18 cellular contexts compared by ENCODE assay signal in genomic region chr6:80145509-80145908, GRCh38. TPM values are rescaled to one million over a fixed set of nuclear protein-coding genes. Genes with fewer than 3 reads are reported as not detected.
DNase-seq lines count a peak whose midpoint lies in the region; ATAC-seq, FAIRE-seq and TF ChIP-seq lines count a peak whose summit lies in the region.
"Had no signal": no experiment of that assay in that cellular context is flagged by ENCODE, and none has a peak within 500 bp of the region (broad histone marks: within the 10 kb centered on the region; RNA-seq: fewer than 3 reads in every experiment).

No MANE protein-coding gene starts in this region.

- H3K9me3 Mint-ChIP-seq in CD4-positive, alpha-beta memory T cell, result peaks cover 0 to 6% (median 2%) of the 10 kb centered on the region in 8 donors

- no peaks in the 10 kb centered on the region for H3K27me3 ChIP-seq in GM12878 (replicated peaks in 1 of 2; ENCODE audit: control insufficient read depth in 2 of 2, insufficient read depth in 2 of 2, low read length in 1 of 2)
- no peaks in the 10 kb centered on the region for H3K27me3 ChIP-seq in CD4-positive, alpha-beta memory T cell (ENCODE audit: insufficient read depth, low read length)
- H3K27me3 ChIP-seq: BE2C, colonic mucosa, stomach had no signal

- no peaks in the 10 kb centered on the region for H3K9me2 ChIP-seq in OCI-LY7 (ENCODE audit: insufficient read depth, low read length)

- H3K9me3 ChIP-seq in GM12878 (replicated peaks; ENCODE audit: control insufficient read depth, insufficient read depth, low read length) (no peaks in the 10 kb centered on the region), OCI-LY7 (ENCODE audit: low read length) (no peaks in the 10 kb centered on the region)
- no peaks in the 10 kb centered on the region for H3K9me3 ChIP-seq in CD4-positive, alpha-beta memory T cell (ENCODE audit: control insufficient read depth in 1 of 2, low read length in 2 of 2)
- H3K9me3 ChIP-seq: BE2C, colonic mucosa, HAP-1, stomach had no signal

- H3K4me3 ChIP-seq in GM12878, result no peak overlapping the region
- no peak overlapping the region for H3K4me3 ChIP-seq in OCI-LY7 (ENCODE audit: low read depth, low read length, poor library complexity, severe bottlenecking)
- no peak overlapping the region for H3K4me3 ChIP-seq in CD4-positive, alpha-beta memory T cell (ENCODE audit: low read length in 2 of 2)
- H3K4me3 ChIP-seq: colonic mucosa, HAP-1, SK-N-MC, stomach had no signal

- TF ChIP-seq POLR2A in GM12878 (IDR thresholded peaks at IDR 0.05; ENCODE audit: low read depth, low read length), result no peak

- intact Hi-C loops in GM12878 (cut with micrococcal nuclease; ENCODE audit: unreplicated experiment) (no loop called here), OCI-LY7 (cut with micrococcal nuclease; ENCODE audit: unreplicated experiment) (no loop called here)
- intact Hi-C loops in CD4-positive, alpha-beta memory T cell (cut with micrococcal nuclease), result no loop called here

- no peaks in the 10 kb centered on the region for H3K27me3 Mint-ChIP-seq in CD4-positive, alpha-beta memory T cell
- H3K27me3 Mint-ChIP-seq: activated naive CD8-positive, alpha-beta T cell treated with anti-CD3 and anti-CD28 coated beads, Interleukin-2, amount 50 U/mL, for 24 hours had no signal

- H3K4me1 ChIP-seq in GM12878 (ENCODE audit: control insufficient read depth, insufficient read depth, low read length) (no peaks in the 10 kb centered on the region), OCI-LY7 (ENCODE audit: insufficient read depth, low read length, poor library complexity, severe bottlenecking) (no peaks in the 10 kb centered on the region)
- no peaks in the 10 kb centered on the region for H3K4me1 ChIP-seq in CD4-positive, alpha-beta memory T cell (ENCODE audit: insufficient read depth, low read length)
- H3K4me1 ChIP-seq: colonic mucosa, HAP-1 had no signal

- BruUV-seq in GM12878 (replicated peaks; lab: Mats Ljungman, UMichigan) (no TSS peak), OCI-LY7 (replicated peaks; lab: Mats Ljungman, UMichigan) (no TSS peak)

- no peak for TF ChIP-seq EP300 in GM12878 (IDR thresholded peaks at IDR 0.05; ENCODE audit: borderline replicate concordance in 1 of 2, control insufficient read depth in 1 of 2, low read depth in 2 of 2, low read length in 2 of 2)

- H3K27ac ChIP-seq in GM12878 (ENCODE audit: control insufficient read depth, insufficient read depth), result no peak overlapping the region
- no peak overlapping the region for H3K27ac ChIP-seq in OCI-LY7 (ENCODE audit: low read depth, low read length, poor library complexity, severe bottlenecking)
- H3K27ac ChIP-seq in CD4-positive, alpha-beta memory T cell (ENCODE audit: low read depth, low read length), result no peak overlapping the region
- H3K27ac ChIP-seq: colonic mucosa, SK-N-MC, stomach had no signal

- H3K4me3 Mint-ChIP-seq in CD4-positive, alpha-beta memory T cell, result no peak overlapping the region
- H3K4me3 Mint-ChIP-seq: activated naive CD8-positive, alpha-beta T cell treated with anti-CD3 and anti-CD28 coated beads, Interleukin-2, amount 50 U/mL, for 24 hours; neural crest cell had no signal

- in situ Hi-C loops in GM12878 (cut with MboI), result no loop called here

- peaks cover 28 to 46% of the 10 kb centered on the region in 2 donors for H3K36me3 Mint-ChIP-seq in CD4-positive, alpha-beta memory T cell

- no peak for TF ChIP-seq RAD21 in GM12878 (IDR thresholded peaks at IDR 0.05; ENCODE audit: insufficient read depth, low read depth, low read length)

- H4K20me1 ChIP-seq in GM12878 (ENCODE audit: control insufficient read depth, insufficient read depth) (no peaks in the 10 kb centered on the region), OCI-LY7 (ENCODE audit: insufficient read depth, low read length) (no peaks in the 10 kb centered on the region)

- no peak for DNase-seq in GM12878 (ENCODE audit: low read depth, low spot score)
- no peak for DNase-seq in OCI-LY7 (ENCODE audit: low spot score)
- DNase-seq in CD4-positive, alpha-beta memory T cell, result no peak
- no peak for DNase-seq in NCI-H526 (lab: John Stamatoyannopoulos, UW)
- DNase-seq: activated CD4-positive, CD25-positive, alpha-beta regulatory T cell; activated naive CD8-positive, alpha-beta T cell treated with anti-CD3 and anti-CD28 coated beads, Interleukin-2, amount 50 U/mL, for 24 hours; activated T-cell treated with anti-CD3 and anti-CD28 coated beads for 4 hours; BE2C; colonic mucosa; mammary epithelial cell; NCI-H2081 treated with DMSO at 0.1 percent for 48 hours; stomach had no signal

- H3K79me2 ChIP-seq in GM12878 (ENCODE audit: control insufficient read depth, insufficient read depth, low read length) (no peaks in the 10 kb centered on the region), OCI-LY7 (ENCODE audit: insufficient read depth, low read depth, low read length) (no peaks in the 10 kb centered on the region)

- H3K4me1 Mint-ChIP-seq in CD4-positive, alpha-beta memory T cell, result peaks cover 0 to 2% (median 0%) of the 10 kb centered on the region in 4 donors
- H3K4me1 Mint-ChIP-seq: activated naive CD8-positive, alpha-beta T cell treated with anti-CD3 and anti-CD28 coated beads, Interleukin-2, amount 50 U/mL, for 24 hours had no signal

- CTCF ChIA-PET in GM12878 (lab: Yijun Ruan, JAX) (interaction anchor here (0.9 to 1.3 kb wide), 5 partner anchors 10 to 90 kb away, joined by 3 to 4 read pairs (median 3); partner anchors contain the start of gene BCKDHB), OCI-LY7 (lab: Charles Lee; ENCODE audit: unreplicated experiment) (no interaction called here)
- CTCF ChIA-PET in CD4-positive, alpha-beta memory T cell (lab: Charles Lee; ENCODE audit: partially characterized antibody), result no interaction called here

- H3K9ac ChIP-seq in GM12878 (ENCODE audit: control insufficient read depth, insufficient read depth, low read length), result no peak overlapping the region

- no peak overlapping the region for H2AFZ ChIP-seq in GM12878 (ENCODE audit: control insufficient read depth, low read depth, low read length)
- H2AFZ ChIP-seq in OCI-LY7 (ENCODE audit: low read length), result no peak overlapping the region

- H3K36me3 ChIP-seq in GM12878 (ENCODE audit: control insufficient read depth in 2 of 2, insufficient read depth in 2 of 2, low read length in 1 of 2) (no peaks in the 10 kb centered on the region; a peak in 1 of 4 replicates), OCI-LY7 (ENCODE audit: insufficient read depth, low read length) (no peaks in the 10 kb centered on the region)
- H3K36me3 ChIP-seq in CD4-positive, alpha-beta memory T cell (ENCODE audit: insufficient read depth, low read length), result no peaks in the 10 kb centered on the region
- H3K36me3 ChIP-seq: BE2C, colonic mucosa, HAP-1 had no signal

- no peak overlapping the region for H3K27ac Mint-ChIP-seq in CD4-positive, alpha-beta memory T cell
- H3K27ac Mint-ChIP-seq: activated naive CD8-positive, alpha-beta T cell treated with anti-CD3 and anti-CD28 coated beads, Interleukin-2, amount 50 U/mL, for 24 hours had no signal

- POLR2A ChIA-PET in GM12878 (lab: Charles Lee), result no interaction called here
- POLR2A ChIA-PET in OCI-LY7 (lab: Charles Lee), result no interaction called here
- POLR2A ChIA-PET in CD4-positive, alpha-beta memory T cell (lab: Charles Lee; ENCODE audit: partially characterized antibody), result no interaction called here

- ATAC-seq in GM18868 (IDR thresholded peaks at IDR 0.05; ENCODE audit: unreplicated experiment), result peak; percentile 70
- ATAC-seq in GM21526 (IDR thresholded peaks at IDR 0.05; ENCODE audit: low FRiP score, unreplicated experiment), result peak; percentile 45
- peak; percentile 61 for ATAC-seq in HG03159 (IDR thresholded peaks at IDR 0.05; ENCODE audit: unreplicated experiment)
- peak; percentile 87 for ATAC-seq in GM12878
- ATAC-seq: activated naive CD8-positive, alpha-beta T cell treated with anti-CD3 and anti-CD28 coated beads, Interleukin-2, amount 50 U/mL, for 24 hours had no signal

- no peak for FAIRE-seq in GM12878 (lab: Jason Lieb, UNC)

- TF ChIP-seq CTCF in GM12878 (IDR thresholded peaks at IDR 0.05 in 2 of 3, conservative IDR thresholded peaks at IDR 0.05 in 1 of 3; ENCODE audit: control insufficient read depth in 2 of 3, extremely low read depth in 1 of 3, insufficient read depth in 1 of 3, low read depth in 3 of 3, low read length in 3 of 3) (no peak), OCI-LY7 (conservative IDR thresholded peaks at IDR 0.05; ENCODE audit: low read length) (no peak)

- RAD21 ChIA-PET in GM12878 (lab: Charles Lee; ENCODE audit: unreplicated experiment), result no interaction called here

- SMC1A ChIA-PET in GM12878 (lab: Charles Lee; ENCODE audit: uncharacterized antibody, unreplicated experiment), result interaction anchor here (1.0 kb wide), 1 partner anchor 17 kb away, joined by 3 read pairs; no protein-coding TSS in a partner anchor

- no peak overlapping the region for H3K4me2 ChIP-seq in GM12878 (ENCODE audit: control insufficient read depth, insufficient read depth)
- no peak overlapping the region for H3K4me2 ChIP-seq in OCI-LY7 (ENCODE audit: low read length)

TF ChIP-seq in GM12878, 131 proteins besides CTCF, POLR2A, EP300 and RAD21 (continues in another document):
- TF ChIP-seq ZNF384 (IDR thresholded peaks at IDR 0.05; ENCODE audit: borderline replicate concordance, low read depth, low read length) (no peak), NFXL1 (IDR thresholded peaks at IDR 0.05; ENCODE audit: borderline replicate concordance) (no peak), RELA (IDR thresholded peaks at IDR 0.05; ENCODE audit: borderline replicate concordance, partially characterized antibody) (no peak), KLF5 (IDR thresholded peaks at IDR 0.05; ENCODE audit: partially characterized antibody) (no peak)

RNA-seq across cellular contexts. Expression of gene BCKDHB, which starts 39.0 kb away (rescaled TPM):
- total RNA-seq in GM12878 (2013; cell fraction: nucleolus; rRNA removed), result 53.2 and 62.3 TPM in 2 replicates
- total RNA-seq in GM12878 (2014; rRNA removed), result 23.4 and 24.9 TPM in 2 replicates
- 21.1 and 21.4 TPM in 2 replicates for total RNA-seq in GM12878 (2014; rRNA removed; fragmentation: Illumina TruSeq; extraction: Trizol)
- 22.8 and 23.5 TPM in 2 replicates for total RNA-seq in GM12878 (2021)
- 11.9 TPM for polyA plus RNA-seq in GM12878 (2011; ENCODE audit: low read depth)
- 27.2 and 52.0 TPM in 2 replicates for polyA plus RNA-seq in GM12878 (2011; rRNA removed)
- polyA plus RNA-seq in GM12878 (2011; cell fraction: cytosol; rRNA removed), result 10.3 and 11.5 TPM in 2 replicates
- polyA plus RNA-seq in GM12878 (2011; cell fraction: nucleus; rRNA removed), result 11.0 and 12.9 TPM in 2 replicates
- polyA plus RNA-seq in GM12878 (2012), result 12.3 and 15.8 TPM in 2 replicates
- polyA plus RNA-seq in GM12878 (2014; fragmentation: Illumina TruSeq; extraction: Trizol), result 21.6 and 30.8 TPM in 2 replicates
- polyA plus RNA-seq in GM12878 (2014; fragmentation: Nextera tagmentation; extraction: Ambion mirVana), result 10 to 100 TPM; 12.9 to 34.8 TPM
- 26.2 and 28.1 TPM in 2 replicates for polyA plus RNA-seq in GM12878 (2014; rRNA removed)
- polyA plus RNA-seq in GM12878 (2016; fragmentation: Nextera tagmentation; extraction: Ambion mirVana), result 10 to 100 TPM; 56.0 to 57.1 TPM
- 15.6 and 16.8 TPM in 2 replicates for polyA minus RNA-seq in GM12878 (2011; rRNA and poly(A)+ RNA removed)
- polyA minus RNA-seq in GM12878 (2011; cell fraction: cytosol; rRNA and poly(A)+ RNA removed), result 3.7 and 6.3 TPM in 2 replicates
- 16.7 and 23.7 TPM in 2 replicates for polyA minus RNA-seq in GM12878 (2011; cell fraction: nucleus; rRNA and poly(A)+ RNA removed)
- 25.0 and 30.3 TPM in 2 replicates for total RNA-seq in OCI-LY7 (2014; rRNA removed; shearing (Covaris generic))
- 25.7 and 31.7 TPM in 2 replicates for total RNA-seq in OCI-LY7 (2022)
- total RNA-seq in CD4-positive, alpha-beta memory T cell, result 10 to 100 TPM; 11.8 to 16.0 TPM
- polyA plus RNA-seq in CD4-positive, alpha-beta memory T cell, result 10 to 100 TPM; 16.4 to 28.7 TPM
